Comparison of ENCODE assay signal across 8 cellular contexts in genomic region chr19:35740423-35741215, GRCh38. TPM values are rescaled to one million over a fixed set of nuclear protein-coding genes. Genes with fewer than 3 reads are reported as not detected.
DNase-seq lines count a peak whose midpoint lies in the region; ATAC-seq and TF ChIP-seq lines count a peak whose summit lies in the region.

No MANE protein-coding gene starts in this region.

- WGBS in endodermal cell (ENCODE audit: insufficient coverage in 1 of 2, insufficient read length in 1 of 2), 2 experiments = 0% methylated on average over 26 to 63 of the region's 63 CpGs

- H3K9me3 Mint-ChIP-seq in endodermal cell = no peaks in the 10 kb centered on the region

- peak overlapping the region; percentile 96 for H3K27ac ChIP-seq in HUES48 (ENCODE audit: low read depth, low read length)
- H3K27ac ChIP-seq in endodermal cell (ENCODE audit: low read depth, low read length) = peak overlapping the region; percentile 96

- H3K27me3 Mint-ChIP-seq in endodermal cell (ENCODE audit: insufficient read depth) = no peaks in the 10 kb centered on the region

- H3K9ac ChIP-seq in HUES48 (ENCODE audit: low read depth, low read length) (peak overlapping the region; percentile 47), endodermal cell (ENCODE audit: extremely low read depth, low read length, poor library complexity, severe bottlenecking) (peak overlapping the region; percentile 74)

- no peaks in the 10 kb centered on the region for H3K27me3 ChIP-seq in HUES48 (ENCODE audit: control insufficient read depth, insufficient read depth, low read length)
- H3K27me3 ChIP-seq in endodermal cell (ENCODE audit: control insufficient read depth, insufficient read depth, low read length, poor library complexity, severe bottlenecking) = no peaks in the 10 kb centered on the region

- peak overlapping the region; percentile 66 for H3K4me3 Mint-ChIP-seq in endodermal cell

- H3K36me3 ChIP-seq in HUES48 (ENCODE audit: control insufficient read depth, insufficient read depth, low read length) (peaks cover 35% of the 10 kb centered on the region), endodermal cell (ENCODE audit: control insufficient read depth, insufficient read depth, low read length) (peaks cover 36% of the 10 kb centered on the region)

- peak overlapping the region; percentile 98 for H3K27ac Mint-ChIP-seq in endodermal cell

- peak overlapping the region; percentile 86 for H3K4me3 ChIP-seq in HUES48 (ENCODE audit: low read depth, low read length)
- peak overlapping the region; percentile 87 for H3K4me3 ChIP-seq in endodermal cell (ENCODE audit: low read length)

- peaks cover 35% of the 10 kb centered on the region for H3K36me3 Mint-ChIP-seq in endodermal cell (ENCODE audit: low read depth)

- H3K4me1 ChIP-seq in HUES48 (ENCODE audit: control insufficient read depth, insufficient read depth, low read length) (no peaks in the 10 kb centered on the region), endodermal cell (ENCODE audit: control insufficient read depth, insufficient read depth, low read length) (no peaks in the 10 kb centered on the region)

- H3K4me1 Mint-ChIP-seq in endodermal cell = no peaks in the 10 kb centered on the region

- peak; percentile 50 for ATAC-seq in GM21381 (IDR thresholded peaks at IDR 0.05; ENCODE audit: unreplicated experiment)

- peak; percentile 70 for TF ChIP-seq CTCF in endodermal cell (conservative IDR thresholded peaks at IDR 0.05)

- no peaks in the 10 kb centered on the region for H3K9me3 ChIP-seq in HUES48 (ENCODE audit: control insufficient read depth, insufficient read depth, low read length)
- no peaks in the 10 kb centered on the region for H3K9me3 ChIP-seq in endodermal cell (ENCODE audit: control insufficient read depth, low read length)

- in situ Hi-C loops in Caki2 (cut with HindIII; ENCODE audit: low pct_unique_long_range_greater_than_20kb, low sequenced_read_pairs) = no loop called here

- DNase-seq in Caki2 (ENCODE audit: low read depth) = peak; percentile 98
- peak; percentile 95 for DNase-seq in NOMO-1 treated with dmso at 0.1 percent for 144 hours (lab: John Stamatoyannopoulos, UW; ENCODE audit: unreplicated experiment)
- peak; percentile 91 for DNase-seq in activated CD8-positive, alpha-beta memory T cell treated with anti-CD3 and anti-CD28 coated beads, Interleukin-2, amount 50 U/mL, for 1 hour (ENCODE audit: extremely low read depth)
- peak; percentile 99 for DNase-seq in endodermal cell
- peak; percentile 93 for DNase-seq in middle frontal gyrus (ENCODE audit: extremely low spot score, low spot score)
- DNase-seq in stimulated activated CD8-positive, alpha-beta memory T cell treated with anti-CD3 and anti-CD28 coated beads, Interleukin-2, amount 100 ng/mL, for 1 hour (ENCODE audit: low read depth in 2 of 2) = peak; percentile 86 to 94

RNA-seq across cellular contexts. Expression of gene IGFLR1, which starts 1.6 kb away (rescaled TPM):
- total RNA-seq in Caki2 (2014; rRNA removed; shearing (Covaris generic); ENCODE audit: low replicate concordance) = 10.1 and 18.1 TPM in 2 replicates
- 1 to 10 TPM; 4.6 to 7.1 TPM for total RNA-seq in endodermal cell
- polyA plus RNA-seq in endodermal cell (2013, experiment 1 of 2) = 9.0 TPM
- polyA plus RNA-seq in endodermal cell (2013, experiment 2 of 2) = 6.1 TPM

RNA-seq across cellular contexts. Expression of gene U2AF1L4, which starts 4.6 kb away (rescaled TPM):
- total RNA-seq in Caki2 (2014; rRNA removed; shearing (Covaris generic); ENCODE audit: low replicate concordance) = 7.1 and 14.1 TPM in 2 replicates
- 10 to 100 TPM; 17.3 to 23.2 TPM for total RNA-seq in endodermal cell
- 20.7 TPM for polyA plus RNA-seq in endodermal cell (2013, experiment 1 of 2)
- 16.6 TPM for polyA plus RNA-seq in endodermal cell (2013, experiment 2 of 2)

RNA-seq across cellular contexts. Expression of gene PSENEN, which starts 4.8 kb away (rescaled TPM):
- total RNA-seq in Caki2 (2014; rRNA removed; shearing (Covaris generic); ENCODE audit: low replicate concordance) = 151 and 186 TPM in 2 replicates
- 100 to 1,000 TPM; 101 to 109 TPM for total RNA-seq in endodermal cell
- polyA plus RNA-seq in endodermal cell (2013, experiment 1 of 2) = 76.8 TPM
- 65.3 TPM for polyA plus RNA-seq in endodermal cell (2013, experiment 2 of 2)

RNA-seq across cellular contexts. Expression of gene LIN37, which starts 7.8 kb away (rescaled TPM):
- total RNA-seq in Caki2 (2014; rRNA removed; shearing (Covaris generic); ENCODE audit: low replicate concordance) = 7.4 and 15.5 TPM in 2 replicates
- total RNA-seq in endodermal cell = 1 to 10 TPM; 6.6 to 7.6 TPM
- polyA plus RNA-seq in endodermal cell (2013, experiment 1 of 2) = 11.6 TPM
- 10.4 TPM for polyA plus RNA-seq in endodermal cell (2013, experiment 2 of 2)

RNA-seq across cellular contexts. Expression of gene HSPB6, which starts 16.2 kb away (rescaled TPM):
- total RNA-seq in Caki2 (2014; rRNA removed; shearing (Covaris generic); ENCODE audit: low replicate concordance) = not detected in 2 replicates
- total RNA-seq in endodermal cell = under 1 TPM; 0.33 to 0.90 TPM
- polyA plus RNA-seq in endodermal cell (2013, experiment 1 of 2) = 0.36 TPM
- polyA plus RNA-seq in endodermal cell (2013, experiment 2 of 2) = 0.62 TPM

Comparison
In these comparisons a context has a peak if more than half of its experiments do, and no peak if none do; other contexts are left out.
1. Peak in every context shown above with its lines: DNase-seq, ATAC-seq, H3K4me3 ChIP-seq and H3K27ac ChIP-seq.